Comparison of ENCODE assay signal across 24 cellular contexts in genomic region chr20:33660035-33660684, GRCh38. TPM values are rescaled to one million over a fixed set of nuclear protein-coding genes. Genes with fewer than 3 reads are reported as not detected.
"Had no signal": no experiment of that assay in that cellular context is flagged by ENCODE, and none has a peak within 500 bp of the region (broad histone marks: within the 10 kb centered on the region; RNA-seq: fewer than 3 reads in every experiment).

No MANE protein-coding gene starts in this region.

- H3K27me3 Mint-ChIP-seq: activated CD4-positive, alpha-beta T cell treated with anti-CD3 and anti-CD28 coated beads for 36 hours; memory B cell; stimulated activated memory B cell treated with anti-CD40 and anti-IgM and Interleukin-4, amounts not matched to agents 10 μg/mL and 1 μg/mL and 100 μg/mL, for 72 hours had no signal

- H3K9me3 Mint-ChIP-seq: activated naive CD4-positive, alpha-beta T cell treated with anti-CD3 and anti-CD28 coated beads for 36 hours; endodermal cell; memory B cell; nephron; stimulated activated memory B cell treated with anti-CD40 and anti-IgM and Interleukin-4, amounts not matched to agents 10 μg/mL and 1 μg/mL and 100 μg/mL, for 72 hours had no signal

- H3K36me3 ChIP-seq: uterus had no signal

- H3K27ac Mint-ChIP-seq: activated CD4-positive, alpha-beta T cell treated with anti-CD3 and anti-CD28 coated beads for 36 hours; activated naive CD4-positive, alpha-beta T cell treated with anti-CD3 and anti-CD28 coated beads for 36 hours; endodermal cell; memory B cell; nephron; stimulated activated memory B cell treated with anti-CD40 and anti-IgM and Interleukin-4, amounts not matched to agents 10 μg/mL and 1 μg/mL and 100 μg/mL, for 72 hours had no signal

- ATAC-seq: activated CD4-positive, alpha-beta T cell treated with anti-CD3 and anti-CD28 coated beads for 36 hours; gastrocnemius medialis; left cardiac atrium; stimulated activated memory B cell treated with anti-CD40 and anti-IgM and Interleukin-4, amounts not matched to agents 10 μg/mL and 1 μg/mL and 100 μg/mL, for 72 hours had no signal

- DNase-seq: activated CD4-positive, alpha-beta T cell treated with anti-CD3 and anti-CD28 coated beads for 36 hours; activated CD4-positive, alpha-beta T cell treated with anti-CD3 and anti-CD28 coated beads, Interleukin-2, amount 50 U/mL, for 48 hours; activated effector memory CD4-positive, alpha-beta T cell treated with Interleukin-2 at 50 U/mL for 16 hours; activated naive CD4-positive, alpha-beta T cell treated with anti-CD3 and anti-CD28 coated beads for 36 hours; activated T-cell treated with anti-CD3 and anti-CD28 coated beads, Interleukin-2, amount 50 U/mL, for 48 hours; cerebellar nuclear complex; endodermal cell; esophagus squamous epithelium; gastrocnemius medialis; head of caudate nucleus; left cardiac atrium; occipital lobe; T-helper 1 cell; T-helper 9 cell; transverse colon had no signal

- H3K27me3 ChIP-seq: esophagus squamous epithelium, gastrocnemius medialis, transverse colon, uterus had no signal

- H3K4me3 Mint-ChIP-seq: activated CD4-positive, alpha-beta T cell treated with anti-CD3 and anti-CD28 coated beads for 36 hours; activated naive CD4-positive, alpha-beta T cell treated with anti-CD3 and anti-CD28 coated beads for 36 hours; endodermal cell; memory B cell; stimulated activated memory B cell treated with anti-CD40 and anti-IgM and Interleukin-4, amounts not matched to agents 10 μg/mL and 1 μg/mL and 100 μg/mL, for 72 hours had no signal

- H3K27ac ChIP-seq: coronary artery, esophagus squamous epithelium, gastrocnemius medialis, transverse colon, uterus had no signal

- H3K4me3 ChIP-seq: coronary artery, esophagus squamous epithelium, gastrocnemius medialis, prostate gland, transverse colon, uterus had no signal

- H3K4me1 ChIP-seq: prostate gland had no signal

- H3K9me3 ChIP-seq: esophagus squamous epithelium, gastrocnemius medialis, prostate gland, transverse colon, uterus had no signal

RNA-seq across cellular contexts. Expression of gene C20orf144, which starts 2.0 kb away (rescaled TPM):
- total RNA-seq: esophagus squamous epithelium, gastrocnemius medialis, liver, occipital lobe, temporal lobe, transverse colon, uterus had no signal
- polyA plus RNA-seq: liver had no signal

RNA-seq across cellular contexts. Expression of gene ACTL10, which starts 6.6 kb away (rescaled TPM):
- total RNA-seq: myocyte had no signal
